ENCODE assay signal across 9 cellular contexts in genomic region chr10:117168135-117168674, GRCh38. TPM values are rescaled to one million over a fixed set of nuclear protein-coding genes. Genes with fewer than 3 reads are reported as not detected.
DNase-seq lines count a peak whose midpoint lies in the region; ATAC-seq, FAIRE-seq and TF ChIP-seq lines count a peak whose summit lies in the region.
"Had no signal": no experiment of that assay in that cellular context is flagged by ENCODE, and none has a peak within 500 bp of the region (broad histone marks: within the 10 kb centered on the region; RNA-seq: fewer than 3 reads in every experiment).

No MANE protein-coding gene starts in this region.

- CTCF ChIA-PET in activated naive CD4-positive, alpha-beta T cell treated with anti-CD3 and anti-CD28 coated beads for 36 hours (lab: Charles Lee): interaction anchor here (0.6 to 6.0 kb wide), 29 partner anchors 10 to 486 kb away, joined by 3 to 34 read pairs (median 4); no protein-coding TSS in a partner anchor

- intact Hi-C loops in CD14-positive monocyte (cut with micrococcal nuclease) (no loop called here), head of caudate nucleus (cut with DNase I) (loop anchor here (5.0 to 10.0 kb wide), 2 partner anchors 53 to 161 kb away; partner anchors contain the start of gene SHTN1)
- intact Hi-C loops in activated naive CD4-positive, alpha-beta T cell treated with anti-CD3 and anti-CD28 coated beads for 36 hours (cut with micrococcal nuclease): loop anchor here (10.0 kb wide), 1 partner anchor 377 kb away; the partner anchor contains the start of gene EMX2

- ATAC-seq in GM19328 (IDR thresholded peaks at IDR 0.05; ENCODE audit: unreplicated experiment) (peak; percentile 79), HG03439 (IDR thresholded peaks at IDR 0.05; ENCODE audit: unreplicated experiment) (peak; percentile 84), RWPE2 (ENCODE audit: low read depth) (peak; percentile 69)

- peaks cover 38% of the 10 kb centered on the region for H3K4me1 Mint-ChIP-seq in CD14-positive monocyte
- H3K4me1 Mint-ChIP-seq in activated naive CD4-positive, alpha-beta T cell treated with anti-CD3 and anti-CD28 coated beads for 36 hours (ENCODE audit: low read depth): peaks cover 44% of the 10 kb centered on the region

- peaks cover 90 to 96% (median 92%) of the 10 kb centered on the region in 3 donors for H3K27me3 Mint-ChIP-seq in CD14-positive monocyte (ENCODE audit: low read depth in 3 of 3)
- H3K27me3 Mint-ChIP-seq in activated naive CD4-positive, alpha-beta T cell treated with anti-CD3 and anti-CD28 coated beads for 36 hours (ENCODE audit: low read depth): peaks cover 77% of the 10 kb centered on the region

- FAIRE-seq in urothelium cell line (lab: Jason Lieb, UNC): no peak

- H3K27ac ChIP-seq in RWPE2 (ENCODE audit: poor library complexity, severe bottlenecking) (no peak overlapping the region), parathyroid adenoma (no peak overlapping the region)
- H3K27ac ChIP-seq: SK-N-MC had no signal

- H3K4me1 ChIP-seq in RWPE2 (ENCODE audit: insufficient read depth, poor library complexity, severe bottlenecking) (no peaks in the 10 kb centered on the region), parathyroid adenoma (peaks cover 3% of the 10 kb centered on the region)

- peaks cover 3 to 5% of the 10 kb centered on the region in 2 donors for H3K36me3 Mint-ChIP-seq in CD14-positive monocyte
- no peaks in the 10 kb centered on the region for H3K36me3 Mint-ChIP-seq in activated naive CD4-positive, alpha-beta T cell treated with anti-CD3 and anti-CD28 coated beads for 36 hours (ENCODE audit: low read depth)

- no peak overlapping the region for H3K27ac Mint-ChIP-seq in CD14-positive monocyte
- no peak overlapping the region for H3K27ac Mint-ChIP-seq in activated naive CD4-positive, alpha-beta T cell treated with anti-CD3 and anti-CD28 coated beads for 36 hours

- peaks cover 0 to 21% (median 17%) of the 10 kb centered on the region in 7 donors for H3K9me3 Mint-ChIP-seq in CD14-positive monocyte
- no peaks in the 10 kb centered on the region for H3K9me3 Mint-ChIP-seq in activated naive CD4-positive, alpha-beta T cell treated with anti-CD3 and anti-CD28 coated beads for 36 hours

- peak overlapping the region; percentile 57 for H2AFZ ChIP-seq in parathyroid adenoma

- no peaks in the 10 kb centered on the region for H3K79me2 ChIP-seq in parathyroid adenoma

- no peak overlapping the region for H3K9ac ChIP-seq in parathyroid adenoma

- no peak overlapping the region for H3K4me3 ChIP-seq in RWPE2 (ENCODE audit: severe bottlenecking)
- H3K4me3 ChIP-seq in parathyroid adenoma (ENCODE audit: low read depth, low read length): no peak overlapping the region
- H3K4me3 ChIP-seq: SK-N-MC had no signal

- H3K27me3 ChIP-seq in RWPE2 (ENCODE audit: insufficient read depth, poor library complexity, severe bottlenecking) (peaks cover 99% of the 10 kb centered on the region), parathyroid adenoma (ENCODE audit: control insufficient read depth, insufficient read depth, low read length) (peaks cover 35% of the 10 kb centered on the region)

- H3K4me2 ChIP-seq in parathyroid adenoma (ENCODE audit: low read length): peak overlapping the region; percentile 50

- H3K36me3 ChIP-seq in RWPE2 (ENCODE audit: low read depth): no peaks in the 10 kb centered on the region
- H3K36me3 ChIP-seq in parathyroid adenoma (ENCODE audit: control insufficient read depth, insufficient read depth, low read length): no peaks in the 10 kb centered on the region

- peak; percentile 99 for TF ChIP-seq CTCF in CD14-positive monocyte (IDR thresholded peaks at IDR 0.05)
- TF ChIP-seq CTCF in RWPE2 (IDR thresholded peaks at IDR 0.05; ENCODE audit: poor library complexity, severe bottlenecking): peak; percentile 81
- TF ChIP-seq CTCF in parathyroid adenoma (IDR thresholded peaks at IDR 0.05): peak; percentile 89

- H3K9me3 ChIP-seq in RWPE2 (ENCODE audit: severe bottlenecking): no peaks in the 10 kb centered on the region
- H3K9me3 ChIP-seq in parathyroid adenoma (ENCODE audit: control insufficient read depth, low read length): no peaks in the 10 kb centered on the region

- H3K4me3 Mint-ChIP-seq in CD14-positive monocyte: peak overlapping the region; percentile 53 to 89
- H3K4me3 Mint-ChIP-seq in activated naive CD4-positive, alpha-beta T cell treated with anti-CD3 and anti-CD28 coated beads for 36 hours: no peak overlapping the region

- DNase-seq in CD14-positive monocyte (ENCODE audit: low spot score): no peak
- no peak for DNase-seq in RWPE2 (ENCODE audit: low spot score)
- peak; percentile 65 for DNase-seq in activated naive CD4-positive, alpha-beta T cell treated with anti-CD3 and anti-CD28 coated beads for 36 hours
- peak; percentile 37 to 92 (median 80) for DNase-seq in head of caudate nucleus
- peak; percentile 85 for DNase-seq in urothelium cell line (ENCODE audit: low spot score)

RNA-seq across cellular contexts. Expression of gene KCNK18, which starts 29.1 kb away (rescaled TPM):
- polyA plus RNA-seq in CD14-positive monocyte: not detected
- total RNA-seq in activated naive CD4-positive, alpha-beta T cell treated with anti-CD3 and anti-CD28 coated beads for 36 hours: not detected

RNA-seq across cellular contexts. Expression of gene VAX1, which starts 30.1 kb away (rescaled TPM):
- not detected for polyA plus RNA-seq in CD14-positive monocyte
- total RNA-seq in activated naive CD4-positive, alpha-beta T cell treated with anti-CD3 and anti-CD28 coated beads for 36 hours: not detected

Comparison
In these comparisons a context has a peak if more than half of its experiments do, and no peak if none do; other contexts are left out.
1. DNase-seq: peak in activated naive CD4-positive, alpha-beta T cell treated with anti-CD3 and anti-CD28 coated beads for 36 hours (single experiment), head of caudate nucleus (42 of 42) and urothelium cell line (single experiment); none in CD14-positive monocyte (single experiment) and RWPE2 (single experiment).
2. intact Hi-C loops: an anchor here in activated naive CD4-positive, alpha-beta T cell treated with anti-CD3 and anti-CD28 coated beads for 36 hours (10.0 kb wide) and head of caudate nucleus (5.0 to 10.0 kb wide); none called in CD14-positive monocyte.
3. Peak in every context shown above with its lines, with median percentiles within 50 percentile points of each other: CTCF ChIP-seq and ATAC-seq.